In the genomic region with DNA sequence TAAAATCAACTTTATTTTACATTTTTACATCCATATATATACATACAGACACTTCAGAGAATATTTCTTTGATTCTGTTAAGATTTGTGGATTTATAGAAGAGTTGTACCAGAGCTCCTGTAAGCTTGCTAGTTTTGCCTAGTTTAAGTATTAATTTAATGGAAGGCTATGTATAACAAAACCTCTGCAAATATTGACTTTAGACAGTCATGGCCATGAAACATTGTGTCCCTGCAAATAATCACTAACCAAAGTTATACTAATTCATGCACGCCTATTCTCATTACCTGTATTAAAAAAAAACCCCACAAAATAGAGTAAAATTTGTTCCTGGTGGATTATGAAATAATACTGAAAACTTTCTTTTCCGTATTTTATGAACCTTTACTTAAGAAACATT, we compare ENCODE assay signal across 24 cellular contexts.
DNase-seq lines count a peak whose midpoint lies in the region; ATAC-seq and FAIRE-seq lines count a peak whose summit lies in the region.
"Had no signal": no experiment of that assay in that cellular context is flagged by ENCODE, and none has a peak within 500 bp of the region (broad histone marks: within the 10 kb centered on the region; RNA-seq: fewer than 3 reads in every experiment).

No MANE protein-coding gene starts in this region.

- intact Hi-C loops in Right ventricle myocardium superior (cut with DNase I) = no loop called here

- no peak for ATAC-seq in Right ventricle myocardium superior (ENCODE audit: poor library complexity)
- ATAC-seq: A549 had no signal

- FAIRE-seq in islet of Langerhans (lab: Jason Lieb, UNC) = peak; percentile 43
- FAIRE-seq: D721Med, GM12891, GM18507, GM19239, H1 had no signal

- DNase-seq in NCI-H748 (lab: John Stamatoyannopoulos, UW; ENCODE audit: unreplicated experiment) (peak; percentile 24), NCI-H748 treated with DMSO at 0.1 percent for 48 hours (lab: John Stamatoyannopoulos, UW) (no peak), NCI-H69 (lab: John Stamatoyannopoulos, UW) (peak; percentile 35), Right ventricle myocardium superior (no peak), mucosa of gallbladder (ENCODE audit: low spot score) (no peak)
- DNase-seq: 8988T; ACHN; AML-193; BE2C; CD4-positive, alpha-beta T cell; CD8-positive, alpha-beta memory T cell; DMS53; DMS79 treated with DMSO at 0.1 percent for 48 hours; GF-D8; GM23248; H7; HCEC 1CT had no signal

Comparison
In these comparisons a context has a peak if more than half of its experiments do, and no peak if none do; other contexts are left out.
1. DNase-seq: peak in NCI-H748 (single experiment) and NCI-H69 (single experiment); none in NCI-H748 treated with DMSO at 0.1 percent for 48 hours (single experiment), Right ventricle myocardium superior (single experiment) and mucosa of gallbladder (single experiment).